17 cellular contexts compared by ENCODE assay signal in genomic region chr5:78661691-78662090, GRCh38. TPM values are rescaled to one million over a fixed set of nuclear protein-coding genes. Genes with fewer than 3 reads are reported as not detected.
DNase-seq lines count a peak whose midpoint lies in the region; ATAC-seq and TF ChIP-seq lines count a peak whose summit lies in the region.
"Had no signal": no experiment of that assay in that cellular context is flagged by ENCODE, and none has a peak within 500 bp of the region (broad histone marks: within the 10 kb centered on the region; RNA-seq: fewer than 3 reads in every experiment).

No MANE protein-coding gene starts in this region.

- DNase-seq in GM06990 (ENCODE audit: extremely low read depth, insufficient read length) (peak; percentile 62), caudate nucleus (lab: John Stamatoyannopoulos, UW) (no peak), NCI-H1105 treated with DMSO at 0.1 percent for 48 hours (lab: John Stamatoyannopoulos, UW) (no peak), COR-L47 (lab: John Stamatoyannopoulos, UW) (no peak)
- DNase-seq in activated naive CD4-positive, alpha-beta T cell treated with anti-CD3 and anti-CD28 coated beads, Interleukin-2, amount 50 U/mL, for 72 hours (ENCODE audit: low spot score in 2 of 2): no peak
- DNase-seq: activated effector memory CD4-positive, alpha-beta T cell treated with Interleukin-2 at 50 U/mL for 16 hours; KG1; mesendoderm; NCI-H187; NCI-H69; spleen; T-helper 9 cell; testis had no signal

- no peaks in the 10 kb centered on the region for H3K9me3 Mint-ChIP-seq in activated naive CD4-positive, alpha-beta T cell treated with anti-CD3 and anti-CD28 coated beads, Interleukin-2, amount 50 U/mL, for 72 hours

- ATAC-seq in GM19351 (IDR thresholded peaks at IDR 0.05; ENCODE audit: unreplicated experiment) (peak; percentile 73), HG02610 (IDR thresholded peaks at IDR 0.05; ENCODE audit: unreplicated experiment) (peak; percentile 59), HG03280 (IDR thresholded peaks at IDR 0.05; ENCODE audit: unreplicated experiment) (peak; percentile 69)
- ATAC-seq in activated naive CD4-positive, alpha-beta T cell treated with anti-CD3 and anti-CD28 coated beads, Interleukin-2, amount 50 U/mL, for 72 hours: no peak

- TF ChIP-seq CTCF in GM06990 (IDR thresholded peaks at IDR 0.05; ENCODE audit: insufficient read depth, low read length, poor library complexity, severe bottlenecking): no peak

- no peaks in the 10 kb centered on the region for H3K36me3 Mint-ChIP-seq in activated naive CD4-positive, alpha-beta T cell treated with anti-CD3 and anti-CD28 coated beads, Interleukin-2, amount 50 U/mL, for 72 hours

- H3K36me3 ChIP-seq in GM06990 (ENCODE audit: control insufficient read depth, insufficient read depth, low read length): no peaks in the 10 kb centered on the region
- H3K36me3 ChIP-seq: spleen had no signal

- no peak overlapping the region for H3K27ac Mint-ChIP-seq in activated naive CD4-positive, alpha-beta T cell treated with anti-CD3 and anti-CD28 coated beads, Interleukin-2, amount 50 U/mL, for 72 hours

- no peak overlapping the region for H3K27ac ChIP-seq in caudate nucleus (ENCODE audit: low read depth, low read length)
- H3K27ac ChIP-seq: 22Rv1, spleen, testis had no signal

- H3K4me3 ChIP-seq in GM06990 (replicated peaks; ENCODE audit: low read depth, low read length): no peak overlapping the region
- H3K4me3 ChIP-seq: spleen, testis had no signal

- no peaks in the 10 kb centered on the region for H3K27me3 ChIP-seq in GM06990 (replicated peaks; ENCODE audit: control insufficient read depth, insufficient read depth, low read length)
- H3K27me3 ChIP-seq: spleen, testis had no signal

RNA-seq across cellular contexts. Expression of gene LHFPL2, which starts 13.1 kb away (rescaled TPM):
- under 1 TPM; 0.16 to 0.18 TPM for total RNA-seq in activated naive CD4-positive, alpha-beta T cell treated with anti-CD3 and anti-CD28 coated beads, Interleukin-2, amount 50 U/mL, for 72 hours

Comparison
In these comparisons a context has a peak if more than half of its experiments do, and no peak if none do; other contexts are left out.
1. ATAC-seq: peak in GM19351 (single experiment), HG02610 (single experiment) and HG03280 (single experiment); none in activated naive CD4-positive, alpha-beta T cell treated with anti-CD3 and anti-CD28 coated beads, Interleukin-2, amount 50 U/mL, for 72 hours (0 of 2).